ENCODE assay signal across 9 cellular contexts in genomic region chr10:35058134-35058533, GRCh38. TPM values are rescaled to one million over a fixed set of nuclear protein-coding genes. Genes with fewer than 3 reads are reported as not detected.
DNase-seq lines count a peak whose midpoint lies in the region; ATAC-seq and TF ChIP-seq lines count a peak whose summit lies in the region.
"Had no signal": no experiment of that assay in that cellular context is flagged by ENCODE, and none has a peak within 500 bp of the region (broad histone marks: within the 10 kb centered on the region; RNA-seq: fewer than 3 reads in every experiment).

No MANE protein-coding gene starts in this region.

- no peaks in the 10 kb centered on the region for H3K27me3 Mint-ChIP-seq in glutamatergic neuron (ENCODE audit: unreplicated experiment)

- H3K27ac Mint-ChIP-seq in glutamatergic neuron (ENCODE audit: unreplicated experiment) = no peak overlapping the region

- ATAC-seq in GM21381 (IDR thresholded peaks at IDR 0.05; ENCODE audit: unreplicated experiment) (peak; percentile 71), GM21360 (IDR thresholded peaks at IDR 0.05; ENCODE audit: unreplicated experiment) (no peak)

- DNase-seq in AG08395 (ENCODE audit: low spot score) (peak; percentile 89), Kasumi-1 (lab: John Stamatoyannopoulos, UW) (peak; percentile 69 to 76), fibroblast of peridontal ligament (ENCODE audit: extremely low read depth) (peak; percentile 90), glutamatergic neuron (no peak)
- DNase-seq in stimulated activated CD4-positive, alpha-beta T cell treated with anti-CD3 and anti-CD28 coated beads, Interleukin-1b, Interleukin-23, amount 100 ng/mL, for 48 hours = no peak
- no peak for DNase-seq in effector CD8-positive, alpha-beta T cell (lab: John Stamatoyannopoulos, UW)
- DNase-seq: erythroblast had no signal

- no peaks in the 10 kb centered on the region for H3K36me3 Mint-ChIP-seq in glutamatergic neuron (ENCODE audit: unreplicated experiment)

- H3K4me3 Mint-ChIP-seq in glutamatergic neuron (ENCODE audit: unreplicated experiment) = no peak overlapping the region

- no peak for TF ChIP-seq CTCF in glutamatergic neuron (IDR thresholded peaks at IDR 0.05; ENCODE audit: partially characterized antibody, unreplicated experiment)

- H3K9me3 Mint-ChIP-seq in glutamatergic neuron (ENCODE audit: unreplicated experiment) = no peaks in the 10 kb centered on the region

- no peaks in the 10 kb centered on the region for H3K4me1 Mint-ChIP-seq in glutamatergic neuron (ENCODE audit: low read depth, unreplicated experiment)

RNA-seq across cellular contexts. Expression of gene CUL2, which starts 32.0 kb away (rescaled TPM):
- 45.5 TPM for total RNA-seq in glutamatergic neuron (ENCODE audit: unreplicated experiment)

Comparison
In these comparisons a context has a peak if more than half of its experiments do, and no peak if none do; other contexts are left out.
1. DNase-seq: peak in AG08395 (single experiment), Kasumi-1 (2 of 2) and fibroblast of peridontal ligament (single experiment); none in glutamatergic neuron (single experiment), stimulated activated CD4-positive, alpha-beta T cell treated with anti-CD3 and anti-CD28 coated beads, Interleukin-1b, Interleukin-23, amount 100 ng/mL, for 48 hours (single experiment) and effector CD8-positive, alpha-beta T cell (single experiment).